Comparison of ENCODE assay signal across 7 cellular contexts in the genomic region with DNA sequence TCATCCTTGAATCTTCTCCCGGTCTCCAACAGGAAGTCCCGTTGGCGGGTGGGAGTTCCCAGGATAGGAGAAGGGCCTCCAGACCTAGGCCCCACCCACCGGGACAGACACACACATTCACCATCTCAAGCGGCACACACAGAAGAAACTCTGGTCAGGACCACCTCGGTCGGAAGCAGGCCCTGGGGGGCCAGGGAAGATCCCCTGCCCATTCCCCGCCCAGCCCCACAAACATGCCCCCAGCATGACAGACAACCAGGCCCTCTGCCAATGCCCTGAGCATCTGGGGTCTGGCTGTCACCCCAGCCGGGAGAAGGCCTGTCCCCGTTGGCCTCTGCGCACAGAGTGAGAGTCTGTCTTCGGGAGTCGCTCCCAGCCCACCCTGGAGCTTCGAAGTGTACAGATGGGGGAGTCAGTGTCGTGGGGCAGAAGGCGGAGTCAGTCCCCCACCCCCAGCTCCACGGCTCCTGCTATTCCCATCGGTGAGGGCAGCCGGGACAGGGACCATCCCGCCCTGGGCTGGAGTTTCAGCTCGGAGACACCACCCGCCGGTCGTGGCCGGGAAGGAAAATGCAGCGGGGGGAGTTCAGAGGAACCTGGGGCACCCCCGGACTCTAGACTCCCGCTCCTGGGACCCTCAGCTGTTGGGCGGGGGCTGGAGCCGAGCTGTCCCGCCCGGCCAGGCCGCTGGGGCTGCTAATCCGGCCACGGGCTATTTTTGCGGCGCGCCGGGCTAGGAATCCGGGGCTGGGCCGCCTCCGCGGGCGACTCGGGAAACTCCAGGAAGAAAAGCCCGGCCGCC. TPM values are rescaled to one million over a fixed set of nuclear protein-coding genes. Genes with fewer than 3 reads are reported as not detected.
DNase-seq lines count a peak whose midpoint lies in the region; ATAC-seq and TF ChIP-seq lines count a peak whose summit lies in the region.

No MANE protein-coding gene starts in this region.

- H3K4ac ChIP-seq in H9 (ENCODE audit: low read depth, low read length) = no peak overlapping the region

- H3K4me1 ChIP-seq in H9 (ENCODE audit: insufficient read depth, low read length) (peaks cover 4% of the 10 kb centered on the region; the same call in 1 of the 2 replicates), SK-N-SH (ENCODE audit: control insufficient read depth in 1 of 2, insufficient read depth in 2 of 2, low read depth in 1 of 2, low read length in 1 of 2) (peaks cover 9 to 42% of the 10 kb centered on the region in 2 experiments), osteoblast (ENCODE audit: insufficient read depth, low read length) (peaks cover 34% of the 10 kb centered on the region)
- peaks cover 7 to 8% of the 10 kb centered on the region in 2 donors for H3K4me1 ChIP-seq in naive thymus-derived CD4-positive, alpha-beta T cell (ENCODE audit: control insufficient read depth in 2 of 2, insufficient read depth in 2 of 2, low read length in 2 of 2)

- H3K18ac ChIP-seq in H9 (ENCODE audit: insufficient read length, low read depth, low read length) = no peak overlapping the region

- no peaks in the 10 kb centered on the region; a peak in 1 of 7 replicates for H3K36me3 Mint-ChIP-seq in H9 (ENCODE audit: insufficient read depth in 1 of 3, low read depth in 3 of 3)
- H3K36me3 Mint-ChIP-seq in naive thymus-derived CD4-positive, alpha-beta T cell = peaks cover 0 to 4% (median 0%) of the 10 kb centered on the region in 5 donors

- H3K79me2 ChIP-seq in H9 (ENCODE audit: insufficient read depth, low read length) (no peaks in the 10 kb centered on the region; the same call in 1 of the 2 replicates), SK-N-SH (ENCODE audit: insufficient read depth) (peaks cover 40% of the 10 kb centered on the region), osteoblast (ENCODE audit: insufficient read depth, low read length) (peaks cover 53% of the 10 kb centered on the region)

- peaks cover 1% of the 10 kb centered on the region; the same call in 1 of the 2 replicates for H3K27me3 Mint-ChIP-seq in H9 (ENCODE audit: low read depth)
- H3K27me3 Mint-ChIP-seq in naive thymus-derived CD4-positive, alpha-beta T cell = peaks cover 14 to 53% (median 29%) of the 10 kb centered on the region in 5 donors

- no peak for TF ChIP-seq EP300 in SK-N-SH (IDR thresholded peaks at IDR 0.05; ENCODE audit: borderline replicate concordance in 1 of 2, low read depth in 1 of 2, low read length in 1 of 2)

- no peak overlapping the region for H3K56ac ChIP-seq in H9 (ENCODE audit: insufficient read length, low read depth, low read length)

- H3K9ac ChIP-seq in H9 (ENCODE audit: extremely low read depth, insufficient read length, low read length) (no peak overlapping the region), SK-N-SH (peak overlapping the region; percentile 74)

- H2BK20ac ChIP-seq in H9 (ENCODE audit: low read depth, low read length, poor library complexity, severe bottlenecking) = no peak overlapping the region

- no peak overlapping the region for H4K91ac ChIP-seq in H9 (ENCODE audit: insufficient read length, low read depth, low read length)

- no peaks in the 10 kb centered on the region for H3K79me1 ChIP-seq in H9 (ENCODE audit: insufficient read depth, low read depth, low read length, poor library complexity, severe bottlenecking)

- no peaks in the 10 kb centered on the region for H3K9me2 ChIP-seq in SK-N-SH

- H4K5ac ChIP-seq in H9 (ENCODE audit: insufficient read length, low read depth, low read length) = no peak overlapping the region

- no peak overlapping the region for H2BK5ac ChIP-seq in H9 (ENCODE audit: insufficient read length, low read length)

- H3K36me3 ChIP-seq in SK-N-SH (replicated peaks in 1 of 2; ENCODE audit: control insufficient read depth in 1 of 2, insufficient read depth in 2 of 2, low read length in 1 of 2) (no peaks in the 10 kb centered on the region), osteoblast (ENCODE audit: insufficient read depth, low read length) (no peaks in the 10 kb centered on the region)
- H3K36me3 ChIP-seq in naive thymus-derived CD4-positive, alpha-beta T cell (ENCODE audit: control insufficient read depth in 2 of 3, insufficient read depth in 3 of 3, low read length in 3 of 3) = no peaks in the 10 kb centered on the region

- H3K9me3 Mint-ChIP-seq in H9 = no peaks in the 10 kb centered on the region
- H3K9me3 Mint-ChIP-seq in naive thymus-derived CD4-positive, alpha-beta T cell = no peaks in the 10 kb centered on the region

- no peak overlapping the region for H2BK15ac ChIP-seq in H9 (ENCODE audit: low read depth, low read length)

- peaks cover 52 to 54% of the 10 kb centered on the region in 2 experiments for H3K4me1 Mint-ChIP-seq in H9
- peaks cover 10 to 16% (median 14%) of the 10 kb centered on the region in 7 donors for H3K4me1 Mint-ChIP-seq in naive thymus-derived CD4-positive, alpha-beta T cell

- POLR2A ChIA-PET in SK-N-SH (lab: Yijun Ruan, JAX) = no interaction called here
- POLR2A ChIA-PET in naive thymus-derived CD4-positive, alpha-beta T cell (lab: Charles Lee) = interaction anchor here (1.1 kb wide), 1 partner anchor 23 kb away, joined by 3 read pairs; no protein-coding TSS in a partner anchor

- intact Hi-C loops in naive thymus-derived CD4-positive, alpha-beta T cell (cut with micrococcal nuclease) = no loop called here

- H3K4me3 Mint-ChIP-seq in H9 = peak overlapping the region; percentile 77 to 87
- H3K4me3 Mint-ChIP-seq in naive thymus-derived CD4-positive, alpha-beta T cell = peak overlapping the region in 1 of 10 donors; percentile 47

- no peak overlapping the region for H3K23ac ChIP-seq in H9 (ENCODE audit: insufficient read length, low read depth, low read length)

- CTCF ChIA-PET in SK-N-SH (lab: Yijun Ruan, JAX) = interaction anchor here (0.5 to 21.2 kb wide), 7 partner anchors 9 to 329 kb away, joined by 3 to 793 read pairs (median 5); partner anchors contain the start of genes HBQ1 and POLR3K
- CTCF ChIA-PET in naive thymus-derived CD4-positive, alpha-beta T cell (lab: Charles Lee) = no interaction called here

- H4K20me1 ChIP-seq in H9 (ENCODE audit: control insufficient read depth, insufficient read depth, insufficient read length) = no peaks in the 10 kb centered on the region
- peaks cover 45% of the 10 kb centered on the region for H4K20me1 ChIP-seq in SK-N-SH (ENCODE audit: insufficient read depth)
- peaks cover 47% of the 10 kb centered on the region for H4K20me1 ChIP-seq in osteoblast (ENCODE audit: insufficient read depth, low read length)

- no peak overlapping the region for H2BK12ac ChIP-seq in H9 (ENCODE audit: insufficient read length, low read depth, low read length)

- H3K27ac ChIP-seq in H9 (ENCODE audit: insufficient read length, low read depth, low read length) = no peak overlapping the region
- H3K27ac ChIP-seq in SK-N-SH (ENCODE audit: low read depth in 2 of 2, low read length in 1 of 2) = peak overlapping the region in 1 of 2 experiments; percentile 62; a peak in 1 of 4 replicates
- peak overlapping the region; percentile 56 for H3K27ac ChIP-seq in osteoblast (ENCODE audit: low read depth, low read length)
- H3K27ac ChIP-seq in naive thymus-derived CD4-positive, alpha-beta T cell (ENCODE audit: low read depth, low read length) = no peak overlapping the region

- no peak overlapping the region for H2BK120ac ChIP-seq in H9 (ENCODE audit: low read depth, low read length, poor library complexity, severe bottlenecking)

- no peak overlapping the region for H3K14ac ChIP-seq in H9 (ENCODE audit: insufficient read depth, low read length)

- no peak for TF ChIP-seq RAD21 in SK-N-SH (IDR thresholded peaks at IDR 0.05; ENCODE audit: low read length)

- no peaks in the 10 kb centered on the region for H3K27me3 ChIP-seq in H9 (ENCODE audit: insufficient read depth, low read length)
- no peaks in the 10 kb centered on the region for H3K27me3 ChIP-seq in SK-N-SH (ENCODE audit: insufficient read depth)
- H3K27me3 ChIP-seq in osteoblast (ENCODE audit: insufficient read depth, low read length) = no peaks in the 10 kb centered on the region
- H3K27me3 ChIP-seq in naive thymus-derived CD4-positive, alpha-beta T cell (ENCODE audit: control insufficient read depth in 2 of 2, insufficient read depth in 2 of 2, low read length in 2 of 2) = no peaks in the 10 kb centered on the region

- peak; percentile 92 for DNase-seq in H9
- DNase-seq in SK-N-SH = peak; percentile 76
- DNase-seq in fibroblast of the aortic adventitia (ENCODE audit: low read depth) = peak; percentile 68
- peak; percentile 99 for DNase-seq in osteoblast (ENCODE audit: insufficient read length, low spot score, missing footprints)
- DNase-seq in naive thymus-derived CD4-positive, alpha-beta T cell = no peak
- no peak for DNase-seq in middle frontal gyrus (ENCODE audit: extremely low spot score, low spot score)

- no peak for ATAC-seq in naive thymus-derived CD4-positive, alpha-beta T cell
- no peak for ATAC-seq in HG02642 (IDR thresholded peaks at IDR 0.05; ENCODE audit: poor library complexity, unreplicated experiment)

- H2AK5ac ChIP-seq in H9 (ENCODE audit: insufficient read length, low read length) = no peak overlapping the region

- H3K4me3 ChIP-seq in SK-N-SH (ENCODE audit: low read depth in 2 of 2, low read length in 1 of 2) (peak overlapping the region; percentile 70 to 87), fibroblast of the aortic adventitia (ENCODE audit: low read depth, low read length) (peak overlapping the region; percentile 68), osteoblast (ENCODE audit: insufficient read depth, low read length) (peak overlapping the region; percentile 93)
- H3K4me3 ChIP-seq in naive thymus-derived CD4-positive, alpha-beta T cell (ENCODE audit: low read length) = no peak overlapping the region

- H3K27ac Mint-ChIP-seq in H9 = peak overlapping the region in 1 of 3 experiments; percentile 57; a peak in 2 of 7 replicates
- H3K27ac Mint-ChIP-seq in naive thymus-derived CD4-positive, alpha-beta T cell = no peak overlapping the region

- no CpG with 5 or more reads among the region's 47 CpGs for WGBS in H9 (ENCODE audit: extremely low coverage, insufficient read length, low lambda C conversion rate)
- 8% methylated on average over 7 of the region's 47 CpGs for WGBS in SK-N-SH (ENCODE audit: low lambda C conversion rate)

- H2AFZ ChIP-seq in H9 (ENCODE audit: low read length) = no peak overlapping the region
- no peak overlapping the region for H2AFZ ChIP-seq in SK-N-SH (ENCODE audit: low read depth)
- H2AFZ ChIP-seq in osteoblast (ENCODE audit: low read length) = peak overlapping the region; percentile 77

- H4K8ac ChIP-seq in H9 (replicated peaks; ENCODE audit: insufficient read length, low read depth, low read length) = no peak overlapping the region

- H3K9me3 ChIP-seq in H9 (ENCODE audit: control insufficient read depth, low read depth, low read length) = no peaks in the 10 kb centered on the region
- H3K9me3 ChIP-seq in SK-N-SH = no peaks in the 10 kb centered on the region
- no peaks in the 10 kb centered on the region for H3K9me3 ChIP-seq in osteoblast (ENCODE audit: low read depth, low read length)
- no peaks in the 10 kb centered on the region for H3K9me3 ChIP-seq in naive thymus-derived CD4-positive, alpha-beta T cell (ENCODE audit: control insufficient read depth in 2 of 3, low read length in 3 of 3)

- TF ChIP-seq CTCF in H9 (conservative IDR thresholded peaks at IDR 0.05) = no peak
- no peak for TF ChIP-seq CTCF in SK-N-SH (IDR thresholded peaks at IDR 0.05)
- peak; percentile 15 for TF ChIP-seq CTCF in fibroblast of the aortic adventitia (IDR thresholded peaks at IDR 0.05; ENCODE audit: insufficient read depth, low read length)
- no peak for TF ChIP-seq CTCF in osteoblast (IDR thresholded peaks at IDR 0.05; ENCODE audit: extremely low read depth, low read depth, low read length)

- H3T11ph ChIP-seq in H9 (ENCODE audit: low read length) = no peak overlapping the region

- peaks cover 8% of the 10 kb centered on the region for H3F3A ChIP-seq in SK-N-SH (replicated peaks; ENCODE audit: insufficient read depth)

- H3K23me2 ChIP-seq in H9 (ENCODE audit: insufficient read length, low read depth, low read length, poor library complexity, severe bottlenecking) = peaks cover 10% of the 10 kb centered on the region

- H3K4me2 ChIP-seq in H9 (ENCODE audit: insufficient read depth, insufficient read length, low read length) = peak overlapping the region; percentile 70
- peak overlapping the region; percentile 96 for H3K4me2 ChIP-seq in SK-N-SH
- peak overlapping the region; percentile 90 for H3K4me2 ChIP-seq in osteoblast (ENCODE audit: insufficient read depth, low read length)

RNA-seq across cellular contexts. Expression of gene RHBDF1, which starts 0.7 kb away (rescaled TPM):
- total RNA-seq in H9 (2021) = 34.6 and 35.7 TPM in 2 replicates
- polyA plus RNA-seq in SK-N-SH (2012; rRNA removed) = 49.1 and 54.1 TPM in 2 replicates
- polyA plus RNA-seq in SK-N-SH (2012; cell fraction: cytosol; rRNA removed) = 13.4 and 21.3 TPM in 2 replicates
- 312 and 381 TPM in 2 replicates for polyA plus RNA-seq in SK-N-SH (2012; cell fraction: nucleus; rRNA removed)
- total RNA-seq in fibroblast of the aortic adventitia (ENCODE audit: low replicate concordance) = 39.4 and 66.8 TPM in 2 replicates
- 32.2 and 39.5 TPM in 2 replicates for total RNA-seq in osteoblast
- 1 to 10 TPM in 1 of 5 experiments, under 1 TPM in 1, not detected in 3; 0.66 to 1.6 TPM for total RNA-seq in naive thymus-derived CD4-positive, alpha-beta T cell
- polyA plus RNA-seq in naive thymus-derived CD4-positive, alpha-beta T cell = not detected

RNA-seq across cellular contexts. Expression of gene MPG, which starts 6.3 kb away (rescaled TPM):
- total RNA-seq in H9 (2021) (39.1 and 41.7 TPM in 2 replicates), fibroblast of the aortic adventitia (ENCODE audit: low replicate concordance) (53.1 and 124 TPM in 2 replicates), osteoblast (180 and 189 TPM in 2 replicates)
- 93.3 and 98.3 TPM in 2 replicates for polyA plus RNA-seq in SK-N-SH (2012; rRNA removed)
- 46.5 and 72.7 TPM in 2 replicates for polyA plus RNA-seq in SK-N-SH (2012; cell fraction: cytosol; rRNA removed)
- 42.9 and 60.4 TPM in 2 replicates for polyA plus RNA-seq in SK-N-SH (2012; cell fraction: nucleus; rRNA removed)
- 10 to 100 TPM; 17.5 to 59.5 (median 25.4) TPM for total RNA-seq in naive thymus-derived CD4-positive, alpha-beta T cell
- polyA plus RNA-seq in naive thymus-derived CD4-positive, alpha-beta T cell = 10 to 100 TPM; 50.5 to 52.3 TPM

RNA-seq across cellular contexts. Expression of gene SNRNP25, which starts 18.1 kb away (rescaled TPM):
- 75.3 and 78.5 TPM in 2 replicates for total RNA-seq in H9 (2021)
- polyA plus RNA-seq in SK-N-SH (2012; rRNA removed) = 61.9 and 73.4 TPM in 2 replicates
- 64.6 and 70.4 TPM in 2 replicates for polyA plus RNA-seq in SK-N-SH (2012; cell fraction: cytosol; rRNA removed)
- 26.6 and 34.7 TPM in 2 replicates for polyA plus RNA-seq in SK-N-SH (2012; cell fraction: nucleus; rRNA removed)
- total RNA-seq in fibroblast of the aortic adventitia (ENCODE audit: low replicate concordance) = 11.8 and 15.8 TPM in 2 replicates
- 9.4 and 14.5 TPM in 2 replicates for total RNA-seq in osteoblast
- 10 to 100 TPM in 4 of 5 experiments, 1 to 10 TPM in 1; 9.8 to 57.4 (median 11.7) TPM for total RNA-seq in naive thymus-derived CD4-positive, alpha-beta T cell
- polyA plus RNA-seq in naive thymus-derived CD4-positive, alpha-beta T cell = 10 to 100 TPM; 20.5 to 21.5 TPM

RNA-seq across cellular contexts. Expression of gene POLR3K, which starts 18.3 kb away (rescaled TPM):
- total RNA-seq in H9 (2021) (53.6 and 56.6 TPM in 2 replicates), fibroblast of the aortic adventitia (ENCODE audit: low replicate concordance) (5.1 and 6.1 TPM in 2 replicates), osteoblast (1.4 and 2.1 TPM in 2 replicates)
- 43.0 and 54.5 TPM in 2 replicates for polyA plus RNA-seq in SK-N-SH (2012; rRNA removed)
- polyA plus RNA-seq in SK-N-SH (2012; cell fraction: cytosol; rRNA removed) = 41.7 and 43.1 TPM in 2 replicates
- 15.9 and 21.8 TPM in 2 replicates for polyA plus RNA-seq in SK-N-SH (2012; cell fraction: nucleus; rRNA removed)
- 10 to 100 TPM in 4 of 5 experiments, 1 to 10 TPM in 1; 8.5 to 45.4 (median 18.9) TPM for total RNA-seq in naive thymus-derived CD4-positive, alpha-beta T cell
- polyA plus RNA-seq in naive thymus-derived CD4-positive, alpha-beta T cell = 10 to 100 TPM; 20.4 to 28.6 TPM

Comparison
In these comparisons a context has a peak if more than half of its experiments do, and no peak if none do; other contexts are left out.
1. DNase-seq: peak in H9 (single experiment), SK-N-SH (single experiment), fibroblast of the aortic adventitia (single experiment) and osteoblast (single experiment); none in naive thymus-derived CD4-positive, alpha-beta T cell (0 of 9) and middle frontal gyrus (single experiment).
2. RNA of gene RHBDF1, which starts 0.7 kb away (total RNA-seq): 39.4 to 66.8 TPM in fibroblast of the aortic adventitia, 34.6 to 35.7 TPM in H9 and 32.2 to 39.5 TPM in osteoblast; 0.66 to 1.6 TPM in naive thymus-derived CD4-positive, alpha-beta T cell; every median in the first group is over 10 times any median in the second.
3. Peak in every context shown above with its lines, with median percentiles within 50 percentile points of each other: H3K4me2 ChIP-seq.